ENCODE assay signal across 29 cellular contexts in genomic region chr1:223810586-223810985, GRCh38. TPM values are rescaled to one million over a fixed set of nuclear protein-coding genes. Genes with fewer than 3 reads are reported as not detected.
DNase-seq lines count a peak whose midpoint lies in the region; ATAC-seq, FAIRE-seq and TF ChIP-seq lines count a peak whose summit lies in the region.
"Had no signal": no experiment of that assay in that cellular context is flagged by ENCODE, and none has a peak within 500 bp of the region (broad histone marks: within the 10 kb centered on the region; RNA-seq: fewer than 3 reads in every experiment).

No MANE protein-coding gene starts in this region.

- DNase-seq in GM12892 (ENCODE audit: insufficient read length) (no peak), RKO (ENCODE audit: low spot score) (peak; percentile 35), epithelial cell of prostate (ENCODE audit: low read depth, low spot score) (no peak), retinal pigment epithelial cell (ENCODE audit: low read depth) (peak; percentile 57), GM13977 (ENCODE audit: low spot score) (no peak), NK-92 (lab: John Stamatoyannopoulos, UW; ENCODE audit: unreplicated experiment) (no peak)
- DNase-seq: activated CD4-positive, alpha-beta memory T cell treated with anti-CD3 and anti-CD28 coated beads for 36 hours; activated CD8-positive, alpha-beta memory T cell treated with anti-CD3 and anti-CD28 coated beads, Interleukin-2, amount 50 U/mL, for 4 hours; activated naive CD4-positive, alpha-beta T cell treated with anti-CD3 and anti-CD28 coated beads, Interleukin-2, amount 10 ng/mL, durations not matched to agents 7 days and 5 days; AML-193; CD4-positive, alpha-beta memory T cell; DMS53; effector memory CD8-positive, alpha-beta T cell; Kasumi-1; midbrain; naive thymus-derived CD8-positive, alpha-beta T cell; NCI-H1048; NCI-H187; NCI-H526; RPMI8226; stimulated activated naive CD8-positive, alpha-beta T cell treated with anti-CD3 and anti-CD28 coated beads, Interleukin-15, Interleukin-2, amounts not matched to agents 100 U/mL and 50 U/mL, for 24 hours; T-helper 1 cell; testis; uterus had no signal

- no peak overlapping the region for H3K4me3 ChIP-seq in retinal pigment epithelial cell (ENCODE audit: low read length)
- H3K4me3 ChIP-seq: cardiac muscle cell, coronary artery, SJSA1, testis, uterus had no signal

- TF ChIP-seq CTCF in retinal pigment epithelial cell (conservative IDR thresholded peaks at IDR 0.05; ENCODE audit: low read depth, low read length), result no peak
- no peak for TF ChIP-seq CTCF in GM13977 (IDR thresholded peaks at IDR 0.05; ENCODE audit: extremely low read depth, insufficient read depth, missing control alignments)

- FAIRE-seq in GM12892 (lab: Jason Lieb, UNC), result peak; percentile 62
- FAIRE-seq: HepG2 had no signal

- TF ChIP-seq POLR2A in GM12892 (IDR thresholded peaks at IDR 0.05; ENCODE audit: low read depth, low read length), result no peak

- no peak for ATAC-seq in GM18498 (IDR thresholded peaks at IDR 0.05; ENCODE audit: unreplicated experiment)
- ATAC-seq: effector memory CD8-positive, alpha-beta T cell; HepG2; naive thymus-derived CD8-positive, alpha-beta T cell; stimulated activated naive CD8-positive, alpha-beta T cell treated with anti-CD3 and anti-CD28 coated beads, Interleukin-15, Interleukin-2, amounts not matched to agents 100 U/mL and 50 U/mL, for 24 hours had no signal

- in situ Hi-C loops in GM13977 (cut with MboI; ENCODE audit: low pct_unique_long_range_greater_than_20kb, low sequenced_read_pairs, unreplicated experiment), result no loop called here

- peak overlapping the region; percentile 31 for H3K27ac ChIP-seq in epithelial cell of prostate
- H3K27ac ChIP-seq: cardiac muscle cell, coronary artery, SJSA1, testis, uterus had no signal

RNA-seq across cellular contexts. Expression of gene TP53BP2, which starts 35.2 kb away (rescaled TPM):
- polyA plus RNA-seq in GM12892 (2012; ENCODE audit: missing spikeins), result 12.6 TPM

Comparison
In these comparisons a context has a peak if more than half of its experiments do, and no peak if none do; other contexts are left out.
1. DNase-seq: peak in RKO (single experiment) and retinal pigment epithelial cell (single experiment); none in GM12892 (single experiment), epithelial cell of prostate (single experiment), GM13977 (single experiment) and NK-92 (single experiment).